ENCODE assay signal across 11 cellular contexts in genomic region chr5:97425511-97425910, GRCh38.
A peak's percentile ranks its signal among the peaks of the same experiment; 100 is the strongest.
DNase-seq lines count a peak whose midpoint lies in the region; ATAC-seq and TF ChIP-seq lines count a peak whose summit lies in the region.
"Had no signal": no experiment of that assay in that cellular context is flagged by ENCODE, and none has a peak within 500 bp of the region (broad histone marks: within the 10 kb centered on the region; RNA-seq: fewer than 3 reads in every experiment).

No MANE protein-coding gene starts in this region.

- H3K4me1 ChIP-seq in endodermal cell (ENCODE audit: control insufficient read depth, insufficient read depth, low read length): no peaks in the 10 kb centered on the region

- H3K9me3 Mint-ChIP-seq in endodermal cell: no peaks in the 10 kb centered on the region

- peak; percentile 12 for DNase-seq in activated CD4-positive, alpha-beta T cell treated with anti-CD3 and anti-CD28 coated beads for 48 hours
- no peak for DNase-seq in activated CD4-positive, alpha-beta T cell treated with anti-CD3 and anti-CD28 coated beads for 1 hour
- DNase-seq in M059J (ENCODE audit: low read depth): peak; percentile 4
- DNase-seq in endodermal cell: peak; percentile 74
- no peak for DNase-seq in retinal pigment epithelial cell (ENCODE audit: low read depth)
- no peak for DNase-seq in T-helper 2 cell
- DNase-seq in 8988T: no peak
- DNase-seq: CD4-positive, alpha-beta memory T cell had no signal

- H3K36me3 ChIP-seq in endodermal cell (ENCODE audit: control insufficient read depth, insufficient read depth, low read length): no peaks in the 10 kb centered on the region

- H3K9ac ChIP-seq in endodermal cell (ENCODE audit: extremely low read depth, low read length, poor library complexity, severe bottlenecking): no peak overlapping the region

- H3K4me1 Mint-ChIP-seq in endodermal cell: peaks cover 6% of the 10 kb centered on the region
- H3K4me1 Mint-ChIP-seq: CD4-positive, alpha-beta memory T cell had no signal

- TF ChIP-seq CTCF in endodermal cell (conservative IDR thresholded peaks at IDR 0.05) (peak; percentile 80), retinal pigment epithelial cell (conservative IDR thresholded peaks at IDR 0.05; ENCODE audit: low read depth, low read length) (peak; percentile 48)

- no peak overlapping the region for H3K27ac ChIP-seq in endodermal cell (ENCODE audit: low read depth, low read length)
- H3K27ac ChIP-seq: SK-N-MC had no signal

- WGBS in endodermal cell (ENCODE audit: insufficient coverage in 1 of 2, insufficient read length in 1 of 2), 2 experiments: 87 to 94% methylated on average over 2 to 4 of the region's 4 CpGs

- no peaks in the 10 kb centered on the region for H3K9me3 ChIP-seq in endodermal cell (ENCODE audit: control insufficient read depth, low read length)

- no peaks in the 10 kb centered on the region for H3K27me3 Mint-ChIP-seq in endodermal cell (ENCODE audit: insufficient read depth)

- ATAC-seq in GM21825 (IDR thresholded peaks at IDR 0.05; ENCODE audit: unreplicated experiment): no peak
- ATAC-seq: K562 had no signal

- no peak overlapping the region for H3K4me3 Mint-ChIP-seq in endodermal cell
- H3K4me3 Mint-ChIP-seq: CD4-positive, alpha-beta memory T cell had no signal

- no peak overlapping the region for H3K27ac Mint-ChIP-seq in endodermal cell
- H3K27ac Mint-ChIP-seq: CD4-positive, alpha-beta memory T cell had no signal

- no peaks in the 10 kb centered on the region for H3K36me3 Mint-ChIP-seq in endodermal cell (ENCODE audit: low read depth)
- H3K36me3 Mint-ChIP-seq: CD4-positive, alpha-beta memory T cell had no signal

- H3K4me3 ChIP-seq in endodermal cell (ENCODE audit: low read length) (no peak overlapping the region), retinal pigment epithelial cell (ENCODE audit: low read length) (no peak overlapping the region)
- H3K4me3 ChIP-seq: K562, SK-N-MC had no signal

- no peaks in the 10 kb centered on the region for H3K27me3 ChIP-seq in endodermal cell (ENCODE audit: control insufficient read depth, insufficient read depth, low read length, poor library complexity, severe bottlenecking)

Comparison
In these comparisons a context has a peak if more than half of its experiments do, and no peak if none do; other contexts are left out.
1. DNase-seq: peak in activated CD4-positive, alpha-beta T cell treated with anti-CD3 and anti-CD28 coated beads for 48 hours (single experiment), M059J (single experiment) and endodermal cell (single experiment); none in activated CD4-positive, alpha-beta T cell treated with anti-CD3 and anti-CD28 coated beads for 1 hour (single experiment), retinal pigment epithelial cell (single experiment), T-helper 2 cell (0 of 5) and 8988T (single experiment).